In the genomic region with DNA sequence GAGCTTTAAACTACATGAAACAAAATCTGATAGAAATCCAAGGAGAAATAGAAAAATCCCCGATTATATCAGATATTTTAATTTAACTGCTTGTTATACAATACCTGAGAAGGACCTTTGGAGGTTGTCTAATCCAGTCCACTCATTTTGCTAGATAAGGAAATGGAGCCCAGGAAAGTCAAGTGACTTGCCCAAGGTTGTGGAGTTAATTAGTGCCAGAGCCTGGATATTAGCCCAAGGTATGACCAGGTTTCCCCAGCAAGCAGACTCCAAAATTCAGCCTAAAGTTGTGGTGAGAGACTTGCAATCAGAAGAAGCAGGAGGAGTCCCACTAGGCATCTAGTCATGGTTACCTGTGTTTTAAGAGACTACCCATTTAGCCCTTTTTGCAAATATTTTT, we compare ENCODE assay signal across 7 cellular contexts.
"Had no signal": no experiment of that assay in that cellular context is flagged by ENCODE, and none has a peak within 500 bp of the region (broad histone marks: within the 10 kb centered on the region; RNA-seq: fewer than 3 reads in every experiment).

No MANE protein-coding gene starts in this region.

- DNase-seq: H9, HCEC 1CT had no signal

- ATAC-seq: GM23338 had no signal

- H3K4me3 ChIP-seq: GM23338 had no signal

- H3K36me3 Mint-ChIP-seq: IgD-negative memory B cell had no signal

- H3K27ac Mint-ChIP-seq: GM23338, H9, IgD-negative memory B cell had no signal

- H3K4me3 Mint-ChIP-seq: GM23338, H9, IgD-negative memory B cell had no signal

- H3K27me3 Mint-ChIP-seq: IgD-negative memory B cell had no signal

- FAIRE-seq: H1, H54, HTR-8/SVneo had no signal

- H3K4me1 Mint-ChIP-seq: IgD-negative memory B cell had no signal

- H3K9me3 Mint-ChIP-seq: GM23338, H9 had no signal
